8 cellular contexts compared by ENCODE assay signal in genomic region chr2:239399404-239399999, GRCh38. TPM values are rescaled to one million over a fixed set of nuclear protein-coding genes. Genes with fewer than 3 reads are reported as not detected.
A peak's percentile ranks its signal among the peaks of the same experiment; 100 is the strongest.
DNase-seq lines count a peak whose midpoint lies in the region; ATAC-seq and TF ChIP-seq lines count a peak whose summit lies in the region.

No MANE protein-coding gene starts in this region.

- peak overlapping the region; percentile 52 for H3K4me2 ChIP-seq in SU-DHL-6 (ENCODE audit: low read depth, low read length, poor library complexity, severe bottlenecking)

- no peaks in the 10 kb centered on the region for H3F3A ChIP-seq in SU-DHL-6 (ENCODE audit: insufficient read depth)

- intact Hi-C loops in lower lobe of right lung (cut with DNase I) = no loop called here

- in situ Hi-C loops in ACHN (cut with HindIII; ENCODE audit: low pct_ligation_motif_present, low pct_unique_long_range_greater_than_20kb, low sequenced_read_pairs) = no loop called here

- no peaks in the 10 kb centered on the region for H3K9me3 Mint-ChIP-seq in stimulated activated naive CD8-positive, alpha-beta T cell treated with anti-CD3 and anti-CD28 coated beads, Interleukin-15, Interleukin-2, amounts not matched to agents 100 ng/mL and 50 ng/mL, for 24 hours

- H3K4me3 ChIP-seq in HL-60 (replicated peaks; ENCODE audit: insufficient read depth, low read length) (peak overlapping the region; percentile 60), SU-DHL-6 (ENCODE audit: insufficient read depth, low read length, poor library complexity, severe bottlenecking) (peak overlapping the region; percentile 54), lower lobe of right lung (peak overlapping the region; percentile 55)

- H3K36me3 ChIP-seq in SU-DHL-6 (ENCODE audit: low read length) (no peaks in the 10 kb centered on the region), lower lobe of right lung (no peaks in the 10 kb centered on the region)

- TF ChIP-seq CTCF in HL-60 (IDR thresholded peaks at IDR 0.05; ENCODE audit: insufficient read depth, low read length) = no peak
- TF ChIP-seq CTCF in SU-DHL-6 (IDR thresholded peaks at IDR 0.05; ENCODE audit: insufficient read depth, low read length, poor library complexity, severe bottlenecking) = no peak
- no peak for TF ChIP-seq CTCF in lower lobe of right lung (IDR thresholded peaks at IDR 0.05)

- H3K4me3 Mint-ChIP-seq in stimulated activated naive CD8-positive, alpha-beta T cell treated with anti-CD3 and anti-CD28 coated beads, Interleukin-15, Interleukin-2, amounts not matched to agents 100 ng/mL and 50 ng/mL, for 24 hours = peak overlapping the region; percentile 90

- no peak overlapping the region for H2AFZ ChIP-seq in SU-DHL-6 (ENCODE audit: low read depth, low read length, severe bottlenecking)

- no peaks in the 10 kb centered on the region for H3K9me2 ChIP-seq in SU-DHL-6 (replicated peaks; ENCODE audit: insufficient read depth, low read length)

- 0 out of 2 replicates have a peak, but pooled peaks cover 13% of the 10 kb centered on the region for H4K20me1 ChIP-seq in SU-DHL-6 (ENCODE audit: low read depth, low read length)

- peak overlapping the region; percentile 61 for H3K27ac ChIP-seq in HL-60 (replicated peaks)
- H3K27ac ChIP-seq in SU-DHL-6 (ENCODE audit: low read depth, low read length) = no peak overlapping the region
- H3K27ac ChIP-seq in lower lobe of right lung = peak overlapping the region; percentile 39

- no peaks in the 10 kb centered on the region; the same call in 1 of the 2 replicates for H3K79me2 ChIP-seq in SU-DHL-6 (ENCODE audit: insufficient read depth, low read length)

- ATAC-seq in lower lobe of right lung (no peak), GM18511 (IDR thresholded peaks at IDR 0.05; ENCODE audit: unreplicated experiment) (no peak), GM18858 (IDR thresholded peaks at IDR 0.05; ENCODE audit: unreplicated experiment) (no peak)

- no peaks in the 10 kb centered on the region for H3K9me3 ChIP-seq in SU-DHL-6 (ENCODE audit: insufficient read depth, low read length)
- H3K9me3 ChIP-seq in lower lobe of right lung = no peaks in the 10 kb centered on the region

- H3K27me3 Mint-ChIP-seq in stimulated activated naive CD8-positive, alpha-beta T cell treated with anti-CD3 and anti-CD28 coated beads, Interleukin-15, Interleukin-2, amounts not matched to agents 100 ng/mL and 50 ng/mL, for 24 hours = peaks cover 4% of the 10 kb centered on the region

- no peaks in the 10 kb centered on the region for H3K27me3 ChIP-seq in HL-60 (ENCODE audit: insufficient read depth, poor library complexity, severe bottlenecking)
- no peaks in the 10 kb centered on the region for H3K27me3 ChIP-seq in SU-DHL-6 (ENCODE audit: low read length)
- no peaks in the 10 kb centered on the region for H3K27me3 ChIP-seq in lower lobe of right lung (ENCODE audit: low read depth)

- H3K4me1 Mint-ChIP-seq in stimulated activated naive CD8-positive, alpha-beta T cell treated with anti-CD3 and anti-CD28 coated beads, Interleukin-15, Interleukin-2, amounts not matched to agents 100 ng/mL and 50 ng/mL, for 24 hours (ENCODE audit: low read depth) = peaks cover 38% of the 10 kb centered on the region

- DNase-seq in ACHN (peak; percentile 4), HL-60 (ENCODE audit: low read depth in 1 of 2, low spot score in 1 of 2) (peak in 1 of 2 experiments; percentile 26), lower lobe of right lung (no peak)
- DNase-seq in central memory CD4-positive, alpha-beta T cell = peak; percentile 42

- H3K4me1 ChIP-seq in lower lobe of right lung = peaks cover 19% of the 10 kb centered on the region

- H3K36me3 Mint-ChIP-seq in stimulated activated naive CD8-positive, alpha-beta T cell treated with anti-CD3 and anti-CD28 coated beads, Interleukin-15, Interleukin-2, amounts not matched to agents 100 ng/mL and 50 ng/mL, for 24 hours (ENCODE audit: low read depth) = no peaks in the 10 kb centered on the region

- H3K27ac Mint-ChIP-seq in stimulated activated naive CD8-positive, alpha-beta T cell treated with anti-CD3 and anti-CD28 coated beads, Interleukin-15, Interleukin-2, amounts not matched to agents 100 ng/mL and 50 ng/mL, for 24 hours = peak overlapping the region; percentile 65

- H3K9ac ChIP-seq in SU-DHL-6 (ENCODE audit: low read length) = peak overlapping the region; percentile 34

RNA-seq across cellular contexts. Expression of gene HDAC4, which starts 1.3 kb away (rescaled TPM):
- 44.9 TPM for total RNA-seq in lower lobe of right lung
